Comparison of ENCODE assay signal across 8 cellular contexts in genomic region chr5:173326501-173326960, GRCh38. TPM values are rescaled to one million over a fixed set of nuclear protein-coding genes. Genes with fewer than 3 reads are reported as not detected.
A peak's percentile ranks its signal among the peaks of the same experiment; 100 is the strongest.
DNase-seq lines count a peak whose midpoint lies in the region; ATAC-seq and TF ChIP-seq lines count a peak whose summit lies in the region.

No MANE protein-coding gene starts in this region.

- H3K9me3 ChIP-seq in hepatocyte (ENCODE audit: low read depth), result no peaks in the 10 kb centered on the region

- no peaks in the 10 kb centered on the region for H3K36me3 ChIP-seq in hepatocyte (replicated peaks; ENCODE audit: insufficient read depth, low read depth)

- TF ChIP-seq CTCF in VCaP (conservative IDR thresholded peaks at IDR 0.05) (no peak), hepatocyte (IDR thresholded peaks at IDR 0.05; ENCODE audit: poor library complexity) (no peak), GM10266 (IDR thresholded peaks at IDR 0.05; ENCODE audit: control insufficient read depth, insufficient read depth, low read depth, missing control alignments) (no peak)

- H3K4me3 ChIP-seq in hepatocyte, result peak overlapping the region; percentile 53

- H3K79me2 ChIP-seq in hepatocyte, result peaks cover 23% of the 10 kb centered on the region

- H3K4me2 ChIP-seq in hepatocyte, result peak overlapping the region; percentile 96

- H2AFZ ChIP-seq in hepatocyte, result no peak overlapping the region

- no peaks in the 10 kb centered on the region for H4K20me1 ChIP-seq in hepatocyte (ENCODE audit: insufficient read depth, poor library complexity, severe bottlenecking)

- peaks cover 57% of the 10 kb centered on the region for H3K4me1 ChIP-seq in hepatocyte (ENCODE audit: insufficient read depth)

- no peak for ATAC-seq in HG03469 (IDR thresholded peaks at IDR 0.05; ENCODE audit: unreplicated experiment)

- H3K9me2 ChIP-seq in hepatocyte (replicated peaks; ENCODE audit: insufficient read depth), result no peaks in the 10 kb centered on the region

- peaks cover 17% of the 10 kb centered on the region for H3K27me3 ChIP-seq in hepatocyte

- peak overlapping the region; percentile 96; the same call in 1 of the 2 replicates for H3K27ac ChIP-seq in VCaP
- H3K27ac ChIP-seq in hepatocyte, result no peak overlapping the region

- peak; percentile 100 for DNase-seq in 8988T
- peak; percentile 33 for DNase-seq in GOT3 (lab: John Stamatoyannopoulos, UW)
- DNase-seq in hepatocyte (ENCODE audit: low spot score), result no peak
- no peak for DNase-seq in central memory CD4-positive, alpha-beta T cell
- no peak for DNase-seq in GM10266 (ENCODE audit: extremely low spot score)
- no peak for DNase-seq in activated effector memory CD4-positive, alpha-beta T cell treated with anti-CD3 and anti-CD28 coated beads, Interleukin-2, amount 50 U/mL, for 16 hours

- WGBS in hepatocyte (ENCODE audit: low lambda C conversion rate, missing lambda C conversion rate), result 12% methylated on average over 15 of the region's 15 CpGs

RNA-seq across cellular contexts. Expression of gene STC2, which starts 1.7 kb away (rescaled TPM):
- 26.6 and 28.6 TPM in 2 replicates for total RNA-seq in hepatocyte
- 27.8 and 38.8 TPM in 2 replicates for polyA plus RNA-seq in hepatocyte

Comparison
In these comparisons a context has a peak if more than half of its experiments do, and no peak if none do; other contexts are left out.
1. DNase-seq: peak in 8988T (single experiment) and GOT3 (single experiment); none in hepatocyte (single experiment), central memory CD4-positive, alpha-beta T cell (single experiment), GM10266 (single experiment) and activated effector memory CD4-positive, alpha-beta T cell treated with anti-CD3 and anti-CD28 coated beads, Interleukin-2, amount 50 U/mL, for 16 hours (single experiment).